28 cellular contexts compared by ENCODE assay signal in the genomic region with DNA sequence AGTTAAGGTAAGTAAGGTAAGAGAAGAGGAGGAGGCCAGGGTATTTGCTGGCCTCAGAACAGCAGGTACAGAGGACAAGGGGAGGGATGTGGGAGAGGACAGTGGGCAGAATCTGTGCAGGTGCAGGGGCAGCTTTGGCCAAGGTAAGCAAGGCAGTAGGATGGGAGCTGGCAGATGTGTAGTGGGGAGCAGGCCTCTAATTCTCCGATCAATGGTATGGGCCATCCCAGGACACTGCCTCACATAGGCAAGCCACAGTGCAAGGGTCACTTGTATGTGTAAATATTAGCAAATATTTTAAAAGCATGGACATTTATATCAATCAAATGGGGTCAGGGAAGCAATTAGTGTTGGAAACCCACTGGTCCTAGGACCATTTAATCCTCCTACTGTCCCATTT.
"Had no signal": no experiment of that assay in that cellular context is flagged by ENCODE, and none has a peak within 500 bp of the region (broad histone marks: within the 10 kb centered on the region; RNA-seq: fewer than 3 reads in every experiment).

No MANE protein-coding gene starts in this region.

- ATAC-seq: naive thymus-derived CD8-positive, alpha-beta T cell; natural killer cell treated with Interleukin-12 subunit alpha and Interleukin-12 subunit beta and Interleukin-15 and Interleukin-18, amount 100 ng/mL, for 72 hours; pancreas; psoas muscle; right cardiac atrium; sciatic nerve; stimulated activated memory B cell treated with anti-CD40 and anti-IgM and Interleukin-4, amounts not matched to agents 10 μg/mL and 1 μg/mL and 100 μg/mL, for 72 hours; stimulated activated naive CD8-positive, alpha-beta T cell treated with anti-CD3 and anti-CD28 coated beads, Interleukin-15, amount 100 ng/mL, for 72 hours; stimulated activated naive CD8-positive, alpha-beta T cell treated with anti-CD3 and anti-CD28 coated beads, Interleukin-15, Interleukin-2, amounts not matched to agents 100 U/mL and 50 U/mL, for 24 hours; upper lobe of right lung had no signal

- H3K4me3 ChIP-seq: pancreas, psoas muscle, skin epidermis, smooth muscle cell, spleen, suprapubic skin, testis, tibial artery, transverse colon, upper lobe of right lung, uterus had no signal

- H3K27me3 ChIP-seq: pancreas, suprapubic skin, testis, tibial artery, transverse colon, upper lobe of right lung, uterus had no signal

- DNase-seq: naive thymus-derived CD8-positive, alpha-beta T cell; nephron progenitor cell; nucleus accumbens; pancreas; psoas muscle; right cardiac atrium; spleen; stimulated activated CD4-positive, alpha-beta T cell treated with anti-CD3 and anti-CD28 coated beads, Interleukin-12 subunit alpha, Interleukin-12 subunit beta, amount 100 ng/mL, for 4 hours; stimulated activated CD4-positive, alpha-beta T cell treated with anti-CD3 and anti-CD28 coated beads, Interleukin-1b, Interleukin-23, amount 100 ng/mL, for 48 hours; stimulated activated CD4-positive, alpha-beta T cell treated with anti-CD3 and anti-CD28 coated beads, Interleukin-4, amount 100 ng/mL, for 1 hour; stimulated activated CD4-positive, alpha-beta T cell treated with anti-CD3 and anti-CD28 coated beads, Interleukin-4, amount 100 ng/mL, for 4 hours; stimulated activated CD8-positive, alpha-beta memory T cell treated with anti-CD3 and anti-CD28 coated beads, Interleukin-4, amount 100 ng/mL, for 48 hours; stimulated activated naive CD4-positive, alpha-beta T cell; stimulated activated naive CD8-positive, alpha-beta T cell treated with anti-CD3 and anti-CD28 coated beads, Interleukin-15, amount 100 ng/mL, for 72 hours; stimulated activated naive CD8-positive, alpha-beta T cell treated with anti-CD3 and anti-CD28 coated beads, Interleukin-15, Interleukin-2, amounts not matched to agents 100 U/mL and 50 U/mL, for 24 hours; substantia nigra; testis; tibial artery; transverse colon; upper lobe of right lung; uterus had no signal

- H3K9me3 ChIP-seq: neutrophil, pancreas, psoas muscle, suprapubic skin, testis, transverse colon, uterus had no signal

- H3K27ac ChIP-seq: neutrophil, pancreas, psoas muscle, skin epidermis, spleen, suprapubic skin, testis, tibial artery, transverse colon, upper lobe of right lung, uterus had no signal

- H3K36me3 ChIP-seq: neutrophil, pancreas, spleen, suprapubic skin, tibial artery, transverse colon, upper lobe of right lung, uterus had no signal

- H3K4me1 ChIP-seq: psoas muscle, spleen, suprapubic skin, tibial artery, transverse colon, upper lobe of right lung, uterus had no signal
